ENCODE assay signal across 11 cellular contexts in genomic region chr3:149555941-149556340, GRCh38.
DNase-seq lines count a peak whose midpoint lies in the region; ATAC-seq and TF ChIP-seq lines count a peak whose summit lies in the region.
"Had no signal": no experiment of that assay in that cellular context is flagged by ENCODE, and none has a peak within 500 bp of the region (broad histone marks: within the 10 kb centered on the region; RNA-seq: fewer than 3 reads in every experiment).

No MANE protein-coding gene starts in this region.

- H3K4me3 ChIP-seq in HCT116 (replicated peaks in 1 of 2; ENCODE audit: low read depth in 1 of 2, low read length in 2 of 2) (no peak overlapping the region), hepatocyte (no peak overlapping the region), stomach (no peak overlapping the region)
- H3K4me3 ChIP-seq: testis had no signal

- H3K27me3 Mint-ChIP-seq in MCF 10A (ENCODE audit: insufficient read depth, unreplicated experiment), result no peaks in the 10 kb centered on the region
- peaks cover 16% of the 10 kb centered on the region for H3K27me3 Mint-ChIP-seq in activated T-helper 2 cell treated with anti-CD3 and anti-CD28 coated beads, Interferon-gamma antibody, Interleukin-2, Interleukin-4, amounts not matched to agents 10 μg/mL and 5 μg/mL and 100 μg/mL, durations not matched to agents 14 hours and 24 hours and 36 hours (ENCODE audit: low read depth)

- intact Hi-C loops in HCT116 (cut with micrococcal nuclease), result no loop called here
- intact Hi-C loops in MCF 10A (cut with micrococcal nuclease), result no loop called here
- intact Hi-C loops in stomach (cut with DNase I; ENCODE audit: low total_unique reads), result no loop called here
- intact Hi-C loops in activated T-helper 2 cell treated with anti-CD3 and anti-CD28 coated beads, Interferon-gamma antibody, Interleukin-2, Interleukin-4, amounts not matched to agents 10 μg/mL and 5 μg/mL and 100 μg/mL, durations not matched to agents 14 hours and 24 hours and 36 hours (cut with micrococcal nuclease), result no loop called here

- DNase-seq in HCT116 (ENCODE audit: low read depth, low spot score) (no peak), MCF 10A (ENCODE audit: unreplicated experiment) (no peak), hepatocyte (ENCODE audit: low spot score) (no peak), stomach (no peak), NCI-H1694 treated with DMSO at 0.1 percent for 48 hours (lab: John Stamatoyannopoulos, UW) (no peak)
- DNase-seq in activated T-helper 2 cell treated with anti-CD3 and anti-CD28 coated beads, Interferon-gamma antibody, Interleukin-2, Interleukin-4, amounts not matched to agents 10 μg/mL and 5 μg/mL and 100 μg/mL, durations not matched to agents 14 hours and 24 hours and 36 hours (ENCODE audit: low spot score), result no peak
- DNase-seq: activated CD4-positive, alpha-beta T cell treated with anti-CD3 and anti-CD28 coated beads, Interleukin-2, amount 50 U/mL, for 4 hours; activated naive CD8-positive, alpha-beta T cell treated with anti-CD3 and anti-CD28 coated beads, Interleukin-2, amount 10 ng/mL, durations not matched to agents 7 days and 5 days; testis had no signal

- no peak for TF ChIP-seq POLR2A in HCT116 (IDR thresholded peaks at IDR 0.05; ENCODE audit: borderline replicate concordance, extremely low read depth, insufficient read depth, insufficient read length)
- TF ChIP-seq POLR2A in stomach (IDR thresholded peaks at IDR 0.05), result no peak

- ATAC-seq in HCT116, result no peak
- no peak for ATAC-seq in GM19035 (IDR thresholded peaks at IDR 0.05; ENCODE audit: unreplicated experiment)
- ATAC-seq in GM21390 (IDR thresholded peaks at IDR 0.05; ENCODE audit: unreplicated experiment), result no peak

- H3K27me3 ChIP-seq in HCT116 (ENCODE audit: insufficient read depth, low read length) (no peaks in the 10 kb centered on the region), hepatocyte (no peaks in the 10 kb centered on the region), stomach (no peaks in the 10 kb centered on the region)
- H3K27me3 ChIP-seq: testis had no signal

- TF ChIP-seq RAD21 in HCT116 (IDR thresholded peaks at IDR 0.05; ENCODE audit: low read depth), result no peak

- BruUV-seq in HCT116 (replicated peaks; lab: Mats Ljungman, UMichigan), result no TSS peak
- BruUV-seq in MCF 10A (replicated peaks; lab: Mats Ljungman, UMichigan), result no TSS peak

- RAD21 ChIA-PET in HCT116 (lab: Charles Lee; ENCODE audit: low non-redundant PET in 1 of 2, low total read pairs in 2 of 2, uncharacterized antibody in 2 of 2, unreplicated experiment in 2 of 2), result no interaction called here

- H3K4me1 ChIP-seq in HCT116 (ENCODE audit: control insufficient read depth in 1 of 2, insufficient read depth in 2 of 2, low read length in 2 of 2) (peaks cover 8 to 25% of the 10 kb centered on the region in 2 experiments; a peak in 3 of 4 replicates), hepatocyte (ENCODE audit: insufficient read depth) (peaks cover 26% of the 10 kb centered on the region), stomach (peaks cover 16 to 61% (median 44%) of the 10 kb centered on the region in 4 donors)

- peak overlapping the region; percentile 82 for H3K27ac Mint-ChIP-seq in MCF 10A (ENCODE audit: low read depth, unreplicated experiment)
- no peak overlapping the region for H3K27ac Mint-ChIP-seq in activated T-helper 2 cell treated with anti-CD3 and anti-CD28 coated beads, Interferon-gamma antibody, Interleukin-2, Interleukin-4, amounts not matched to agents 10 μg/mL and 5 μg/mL and 100 μg/mL, durations not matched to agents 14 hours and 24 hours and 36 hours
- H3K27ac Mint-ChIP-seq: activated naive CD8-positive, alpha-beta T cell treated with anti-CD3 and anti-CD28 coated beads, Interleukin-2, amount 10 ng/mL, durations not matched to agents 7 days and 5 days had no signal

- TF ChIP-seq EP300 in stomach (IDR thresholded peaks at IDR 0.05), result no peak

- TF ChIP-seq CTCF in HCT116 (IDR thresholded peaks at IDR 0.05 in 2 of 3, conservative IDR thresholded peaks at IDR 0.05 in 1 of 3; ENCODE audit: borderline replicate concordance in 1 of 3, insufficient read depth in 1 of 3, low read depth in 2 of 3, low read length in 2 of 3) (no peak), MCF 10A (IDR thresholded peaks at IDR 0.05; ENCODE audit: unreplicated experiment) (no peak), hepatocyte (IDR thresholded peaks at IDR 0.05; ENCODE audit: poor library complexity) (no peak), stomach (IDR thresholded peaks at IDR 0.05) (no peak)

- peaks cover 24% of the 10 kb centered on the region for H3K4me1 Mint-ChIP-seq in MCF 10A (ENCODE audit: insufficient read depth, unreplicated experiment)
- peaks cover 5% of the 10 kb centered on the region for H3K4me1 Mint-ChIP-seq in activated T-helper 2 cell treated with anti-CD3 and anti-CD28 coated beads, Interferon-gamma antibody, Interleukin-2, Interleukin-4, amounts not matched to agents 10 μg/mL and 5 μg/mL and 100 μg/mL, durations not matched to agents 14 hours and 24 hours and 36 hours (ENCODE audit: low read depth)
- H3K4me1 Mint-ChIP-seq: activated naive CD8-positive, alpha-beta T cell treated with anti-CD3 and anti-CD28 coated beads, Interleukin-2, amount 10 ng/mL, durations not matched to agents 7 days and 5 days had no signal

- H3K9me3 ChIP-seq in HCT116 (ENCODE audit: control insufficient read depth in 1 of 2, insufficient read depth in 1 of 2, low read depth in 1 of 2, low read length in 2 of 2) (no peaks in the 10 kb centered on the region), hepatocyte (ENCODE audit: low read depth) (no peaks in the 10 kb centered on the region), stomach (no peaks in the 10 kb centered on the region)
- H3K9me3 ChIP-seq: testis had no signal

- POLR2A ChIA-PET in HCT116 (lab: Charles Lee), result interaction anchor here (0.6 to 2.0 kb wide), 4 partner anchors 14 to 197 kb away, joined by 3 to 8 read pairs (median 4); no protein-coding TSS in a partner anchor
- POLR2A ChIA-PET in MCF 10A (lab: Yijun Ruan, JAX), result interaction anchor here (0.7 to 2.8 kb wide), 7 partner anchors 10 to 180 kb away, joined by 3 to 19 read pairs (median 5); partner anchors contain the start of gene WWTR1

- peaks cover 16% of the 10 kb centered on the region for H3K36me3 Mint-ChIP-seq in MCF 10A (ENCODE audit: insufficient read depth, unreplicated experiment)
- no peaks in the 10 kb centered on the region for H3K36me3 Mint-ChIP-seq in activated T-helper 2 cell treated with anti-CD3 and anti-CD28 coated beads, Interferon-gamma antibody, Interleukin-2, Interleukin-4, amounts not matched to agents 10 μg/mL and 5 μg/mL and 100 μg/mL, durations not matched to agents 14 hours and 24 hours and 36 hours (ENCODE audit: low read depth)
- H3K36me3 Mint-ChIP-seq: activated naive CD8-positive, alpha-beta T cell treated with anti-CD3 and anti-CD28 coated beads, Interleukin-2, amount 10 ng/mL, durations not matched to agents 7 days and 5 days had no signal

- H3K79me2 ChIP-seq in HCT116 (ENCODE audit: insufficient read depth, low read length) (peaks cover 10% of the 10 kb centered on the region; the same call in 1 of the 2 replicates), hepatocyte (peaks cover 31% of the 10 kb centered on the region)

- 0 out of 2 replicates have a peak overlapping the region, but pooled peaks have one; percentile 42 for H3K4me2 ChIP-seq in HCT116 (ENCODE audit: low read length)
- H3K4me2 ChIP-seq in hepatocyte, result no peak overlapping the region

- 80% methylated on average over 2 of the region's 2 CpGs for WGBS in hepatocyte (ENCODE audit: low lambda C conversion rate, missing lambda C conversion rate)
- WGBS in stomach, 5 donors, result 67 to 89% (median 76%) methylated on average over 2 of the region's 2 CpGs

- H3K9me2 ChIP-seq in HCT116 (ENCODE audit: insufficient read depth), result no peaks in the 10 kb centered on the region
- H3K9me2 ChIP-seq in hepatocyte (replicated peaks; ENCODE audit: insufficient read depth), result no peaks in the 10 kb centered on the region

- no peak overlapping the region for H3K9ac ChIP-seq in HCT116 (ENCODE audit: low read length)

- H3K27ac ChIP-seq in HCT116 (ENCODE audit: low read depth, low read length) (no peak overlapping the region), hepatocyte (peak overlapping the region; percentile 88), stomach (peak overlapping the region in 3 of 5 donors; percentile 36 to 88 (median 82))
- H3K27ac ChIP-seq: testis had no signal

- CTCF ChIA-PET in HCT116 (lab: Charles Lee) (interaction anchor here (1.4 to 1.8 kb wide), 3 partner anchors 10 to 13 kb away, joined by 3 to 15 read pairs (median 4); no protein-coding TSS in a partner anchor), MCF 10A (lab: Yijun Ruan, JAX) (interaction anchor here (0.6 to 2.6 kb wide), 7 partner anchors 9 to 200 kb away, joined by 3 to 14 read pairs (median 4); partner anchors contain the start of gene COMMD2)

- no peak overlapping the region for H3K4me3 Mint-ChIP-seq in MCF 10A (ENCODE audit: unreplicated experiment)
- H3K4me3 Mint-ChIP-seq in activated T-helper 2 cell treated with anti-CD3 and anti-CD28 coated beads, Interferon-gamma antibody, Interleukin-2, Interleukin-4, amounts not matched to agents 10 μg/mL and 5 μg/mL and 100 μg/mL, durations not matched to agents 14 hours and 24 hours and 36 hours (ENCODE audit: low read depth), result no peak overlapping the region
- H3K4me3 Mint-ChIP-seq: activated naive CD8-positive, alpha-beta T cell treated with anti-CD3 and anti-CD28 coated beads, Interleukin-2, amount 10 ng/mL, durations not matched to agents 7 days and 5 days had no signal

- no peaks in the 10 kb centered on the region for H3K36me3 ChIP-seq in HCT116 (ENCODE audit: control insufficient read depth in 1 of 2, insufficient read depth in 2 of 2, low read length in 2 of 2)
- no peaks in the 10 kb centered on the region for H3K36me3 ChIP-seq in hepatocyte (replicated peaks; ENCODE audit: insufficient read depth, low read depth)
- H3K36me3 ChIP-seq in stomach, result no peaks in the 10 kb centered on the region

- H4K20me1 ChIP-seq in HCT116 (ENCODE audit: insufficient read depth), result no peaks in the 10 kb centered on the region
- H4K20me1 ChIP-seq in hepatocyte (ENCODE audit: insufficient read depth, poor library complexity, severe bottlenecking), result no peaks in the 10 kb centered on the region

- H3K9me3 Mint-ChIP-seq in MCF 10A (ENCODE audit: unreplicated experiment), result no peaks in the 10 kb centered on the region
- H3K9me3 Mint-ChIP-seq in activated T-helper 2 cell treated with anti-CD3 and anti-CD28 coated beads, Interferon-gamma antibody, Interleukin-2, Interleukin-4, amounts not matched to agents 10 μg/mL and 5 μg/mL and 100 μg/mL, durations not matched to agents 14 hours and 24 hours and 36 hours, result no peaks in the 10 kb centered on the region
- H3K9me3 Mint-ChIP-seq: activated naive CD8-positive, alpha-beta T cell treated with anti-CD3 and anti-CD28 coated beads, Interleukin-2, amount 10 ng/mL, durations not matched to agents 7 days and 5 days had no signal

- H2AFZ ChIP-seq in HCT116 (ENCODE audit: low read depth, low read length, poor library complexity, severe bottlenecking) (no peak overlapping the region), hepatocyte (no peak overlapping the region)

TF ChIP-seq in HCT116, 20 proteins besides CTCF, POLR2A, EP300 and RAD21 (continues in another document):
- no peak for TF ChIP-seq TCF7L2 (IDR thresholded peaks at IDR 0.05; ENCODE audit: borderline replicate concordance, extremely low read depth, insufficient read depth, insufficient read length)
- TF ChIP-seq YY1 (IDR thresholded peaks at IDR 0.05; ENCODE audit: extremely low read depth, insufficient replicate concordance, low read depth, low read length), result no peak
